ENCODE assay signal across 23 cellular contexts in genomic region chr9:33146298-33146697, GRCh38. TPM values are rescaled to one million over a fixed set of nuclear protein-coding genes. Genes with fewer than 3 reads are reported as not detected.
DNase-seq lines count a peak whose midpoint lies in the region; ATAC-seq, FAIRE-seq and TF ChIP-seq lines count a peak whose summit lies in the region.
"Had no signal": no experiment of that assay in that cellular context is flagged by ENCODE, and none has a peak within 500 bp of the region (broad histone marks: within the 10 kb centered on the region; RNA-seq: fewer than 3 reads in every experiment).

No MANE protein-coding gene starts in this region.

- FAIRE-seq in GM12878 (lab: Jason Lieb, UNC), result no peak
- FAIRE-seq: A549, H54, TTC549 had no signal

- no peak overlapping the region for H3K4me2 ChIP-seq in GM12878 (ENCODE audit: control insufficient read depth, insufficient read depth)
- H3K4me2 ChIP-seq: A549, KMS-11 had no signal

- in situ Hi-C loops in GM12878 (cut with MboI), result no loop called here

- SMC1A ChIA-PET in GM12878 (lab: Charles Lee; ENCODE audit: uncharacterized antibody, unreplicated experiment), result interaction anchor here (0.7 to 12.9 kb wide), 2 partner anchors 11 to 13 kb away, joined by 5 to 172 read pairs; no protein-coding TSS in a partner anchor

- no peak for TF ChIP-seq EP300 in GM12878 (IDR thresholded peaks at IDR 0.05; ENCODE audit: borderline replicate concordance in 1 of 2, control insufficient read depth in 1 of 2, low read depth in 2 of 2, low read length in 2 of 2)

- no peaks in the 10 kb centered on the region for H4K20me1 ChIP-seq in GM12878 (ENCODE audit: control insufficient read depth, insufficient read depth)

- no peak for ATAC-seq in activated T-cell treated with anti-CD3 and anti-CD28 coated beads, Interleukin-2, amount 50 U/mL, for 72 hours (replicated peaks in 1 of 2)
- ATAC-seq in GM12878 (no peak), GM21381 (IDR thresholded peaks at IDR 0.05; ENCODE audit: unreplicated experiment) (no peak)
- no peak for ATAC-seq in stimulated activated naive B cell treated with anti-CD40 and anti-IgM and Interleukin-4, amounts not matched to agents 10 μg/mL and 1 μg/mL and 100 μg/mL, for 72 hours (replicated peaks)
- ATAC-seq: A549; activated naive CD4-positive, alpha-beta T cell treated with anti-CD3 and anti-CD28 coated beads, Interleukin-2, amount 50 U/mL, for 72 hours had no signal

- POLR2A ChIA-PET in GM12878 (lab: Charles Lee), result interaction anchor here (6.0 kb wide), 1 partner anchor 14 kb away, joined by 73 read pairs; no protein-coding TSS in a partner anchor

- peaks cover 64% of the 10 kb centered on the region for H3K4me1 ChIP-seq in GM12878 (ENCODE audit: control insufficient read depth, insufficient read depth, low read length)

- CTCF ChIA-PET in GM12878 (lab: Yijun Ruan, JAX), result interaction anchor here (0.6 to 7.5 kb wide), 3 partner anchors 15 to 68 kb away, joined by 3 to 58 read pairs (median 4); no protein-coding TSS in a partner anchor

- H3K27ac ChIP-seq in GM12878 (ENCODE audit: control insufficient read depth, insufficient read depth), result 0 out of 2 replicates have a peak overlapping the region, but pooled peaks have one; percentile 11
- H3K27ac ChIP-seq: KMS-11, parathyroid adenoma, sigmoid colon, SJCRH30, uterus had no signal

- H3K9ac ChIP-seq in GM12878 (ENCODE audit: control insufficient read depth, insufficient read depth, low read length), result no peak overlapping the region
- H3K9ac ChIP-seq: KMS-11, parathyroid adenoma had no signal

- H3K36me3 ChIP-seq in GM12878 (ENCODE audit: control insufficient read depth in 2 of 2, insufficient read depth in 2 of 2, low read length in 1 of 2), result peaks cover 3 to 5% of the 10 kb centered on the region in 2 experiments; a peak in 2 of 4 replicates
- H3K36me3 ChIP-seq: sigmoid colon, SJCRH30, uterus had no signal

- intact Hi-C loops in GM12878 (cut with micrococcal nuclease; ENCODE audit: unreplicated experiment), result no loop called here

- no peak overlapping the region for H3K27ac Mint-ChIP-seq in activated T-cell treated with anti-CD3 and anti-CD28 coated beads, Interleukin-2, amount 50 U/mL, for 24 hours
- no peak overlapping the region for H3K27ac Mint-ChIP-seq in activated T-cell treated with anti-CD3 and anti-CD28 coated beads, Interleukin-2, amount 50 U/mL, for 72 hours
- H3K27ac Mint-ChIP-seq in neural crest cell (ENCODE audit: unreplicated experiment), result peak overlapping the region; percentile 67
- H3K27ac Mint-ChIP-seq in stimulated activated naive B cell treated with anti-CD40 and anti-IgM and Interleukin-4, amounts not matched to agents 10 μg/mL and 1 μg/mL and 100 μg/mL, for 72 hours, result peak overlapping the region; percentile 67

- H2AFZ ChIP-seq in GM12878 (ENCODE audit: control insufficient read depth, low read depth, low read length), result no peak overlapping the region
- H2AFZ ChIP-seq: parathyroid adenoma had no signal

- H3K4me3 Mint-ChIP-seq in activated T-cell treated with anti-CD3 and anti-CD28 coated beads, Interleukin-2, amount 50 U/mL, for 24 hours, result no peak overlapping the region
- H3K4me3 Mint-ChIP-seq in activated T-cell treated with anti-CD3 and anti-CD28 coated beads, Interleukin-2, amount 50 U/mL, for 72 hours, result no peak overlapping the region
- no peak overlapping the region for H3K4me3 Mint-ChIP-seq in neural crest cell
- no peak overlapping the region for H3K4me3 Mint-ChIP-seq in stimulated activated naive B cell treated with anti-CD40 and anti-IgM and Interleukin-4, amounts not matched to agents 10 μg/mL and 1 μg/mL and 100 μg/mL, for 72 hours

- no peaks in the 10 kb centered on the region for H3K27me3 ChIP-seq in GM12878 (replicated peaks in 1 of 2; ENCODE audit: control insufficient read depth in 2 of 2, insufficient read depth in 2 of 2, low read length in 1 of 2)
- H3K27me3 ChIP-seq: sigmoid colon, SJCRH30, uterus had no signal

- H3K9me3 Mint-ChIP-seq in activated T-cell treated with anti-CD3 and anti-CD28 coated beads, Interleukin-2, amount 50 U/mL, for 24 hours, result no peaks in the 10 kb centered on the region
- H3K9me3 Mint-ChIP-seq in activated T-cell treated with anti-CD3 and anti-CD28 coated beads, Interleukin-2, amount 50 U/mL, for 72 hours, result no peaks in the 10 kb centered on the region
- H3K9me3 Mint-ChIP-seq in neural crest cell, result no peaks in the 10 kb centered on the region
- no peaks in the 10 kb centered on the region for H3K9me3 Mint-ChIP-seq in stimulated activated naive B cell treated with anti-CD40 and anti-IgM and Interleukin-4, amounts not matched to agents 10 μg/mL and 1 μg/mL and 100 μg/mL, for 72 hours
- H3K9me3 Mint-ChIP-seq: activated naive CD4-positive, alpha-beta T cell treated with anti-CD3 and anti-CD28 coated beads, Interleukin-2, amount 50 U/mL, for 72 hours had no signal

- H3K4me3 ChIP-seq in GM12878, result no peak overlapping the region
- H3K4me3 ChIP-seq: A549, sigmoid colon, SJCRH30, uterus had no signal

- no peaks in the 10 kb centered on the region for H3K27me3 Mint-ChIP-seq in activated T-cell treated with anti-CD3 and anti-CD28 coated beads, Interleukin-2, amount 50 U/mL, for 24 hours
- H3K27me3 Mint-ChIP-seq in activated T-cell treated with anti-CD3 and anti-CD28 coated beads, Interleukin-2, amount 50 U/mL, for 72 hours (ENCODE audit: low read depth), result no peaks in the 10 kb centered on the region
- H3K27me3 Mint-ChIP-seq in neural crest cell (ENCODE audit: low read depth), result no peaks in the 10 kb centered on the region
- no peaks in the 10 kb centered on the region for H3K27me3 Mint-ChIP-seq in stimulated activated naive B cell treated with anti-CD40 and anti-IgM and Interleukin-4, amounts not matched to agents 10 μg/mL and 1 μg/mL and 100 μg/mL, for 72 hours

- peaks cover 12% of the 10 kb centered on the region for H3K36me3 Mint-ChIP-seq in activated T-cell treated with anti-CD3 and anti-CD28 coated beads, Interleukin-2, amount 50 U/mL, for 24 hours (ENCODE audit: low read depth)
- H3K36me3 Mint-ChIP-seq in activated T-cell treated with anti-CD3 and anti-CD28 coated beads, Interleukin-2, amount 50 U/mL, for 72 hours (ENCODE audit: insufficient read depth in 2 of 2), result no peaks in the 10 kb centered on the region
- no peaks in the 10 kb centered on the region for H3K36me3 Mint-ChIP-seq in neural crest cell (ENCODE audit: low read depth)
- H3K36me3 Mint-ChIP-seq in stimulated activated naive B cell treated with anti-CD40 and anti-IgM and Interleukin-4, amounts not matched to agents 10 μg/mL and 1 μg/mL and 100 μg/mL, for 72 hours, result peaks cover 13 to 31% of the 10 kb centered on the region in 2 donors

- TF ChIP-seq CTCF in GM12878 (IDR thresholded peaks at IDR 0.05 in 2 of 3, conservative IDR thresholded peaks at IDR 0.05 in 1 of 3; ENCODE audit: control insufficient read depth in 2 of 3, extremely low read depth in 1 of 3, insufficient read depth in 1 of 3, low read depth in 3 of 3, low read length in 3 of 3) (no peak), neural crest cell (conservative IDR thresholded peaks at IDR 0.05) (no peak)

- peaks cover 80% of the 10 kb centered on the region for H3K4me1 Mint-ChIP-seq in activated T-cell treated with anti-CD3 and anti-CD28 coated beads, Interleukin-2, amount 50 U/mL, for 24 hours (ENCODE audit: low read depth)
- H3K4me1 Mint-ChIP-seq in activated T-cell treated with anti-CD3 and anti-CD28 coated beads, Interleukin-2, amount 50 U/mL, for 72 hours (ENCODE audit: low read depth), result peaks cover 71% of the 10 kb centered on the region
- H3K4me1 Mint-ChIP-seq in neural crest cell, result peaks cover 4% of the 10 kb centered on the region
- peaks cover 54 to 95% of the 10 kb centered on the region in 2 donors for H3K4me1 Mint-ChIP-seq in stimulated activated naive B cell treated with anti-CD40 and anti-IgM and Interleukin-4, amounts not matched to agents 10 μg/mL and 1 μg/mL and 100 μg/mL, for 72 hours

- no peaks in the 10 kb centered on the region for H3K9me3 ChIP-seq in GM12878 (replicated peaks; ENCODE audit: control insufficient read depth, insufficient read depth, low read length)
- H3K9me3 ChIP-seq: A549, Caco-2, sigmoid colon, SJCRH30, uterus had no signal

- no peak for TF ChIP-seq RAD21 in GM12878 (IDR thresholded peaks at IDR 0.05; ENCODE audit: insufficient read depth, low read depth, low read length)

- DNase-seq in activated T-cell treated with anti-CD3 and anti-CD28 coated beads, Interleukin-2, amount 50 U/mL, for 24 hours, result peak; percentile 18
- DNase-seq in activated T-cell treated with anti-CD3 and anti-CD28 coated beads, Interleukin-2, amount 50 U/mL, for 72 hours, result no peak
- DNase-seq in GM12878 (ENCODE audit: low read depth, low spot score) (no peak), neural crest cell (ENCODE audit: low read depth, low spot score) (no peak), NCI-H774 (lab: John Stamatoyannopoulos, UW) (no peak), DMS53 treated with DMSO at 0.1 percent for 48 hours (lab: John Stamatoyannopoulos, UW; ENCODE audit: unreplicated experiment) (no peak)
- no peak for DNase-seq in stimulated activated naive B cell treated with anti-CD40 and anti-IgM and Interleukin-4, amounts not matched to agents 10 μg/mL and 1 μg/mL and 100 μg/mL, for 72 hours
- DNase-seq: Caco-2; central memory CD4-positive, alpha-beta T cell; DMS79 treated with DMSO at 0.1 percent for 48 hours; kidney glomerular epithelial cell; NCI-H1436 treated with DMSO at 0.1 percent for 48 hours; NCI-H510A treated with DMSO at 0.1 percent for 48 hours; sigmoid colon; SJCRH30 had no signal

- 97% methylated on average over 2 of the region's 2 CpGs for WGBS in GM12878 (ENCODE audit: insufficient coverage, insufficient replicate concordance, low lambda C conversion rate, missing lambda C conversion rate)

- no TSS peak for BruUV-seq in GM12878 (replicated peaks; lab: Mats Ljungman, UMichigan)

- no peak for TF ChIP-seq POLR2A in GM12878 (IDR thresholded peaks at IDR 0.05; ENCODE audit: low read depth, low read length)

- peaks cover 95% of the 10 kb centered on the region for H3K79me2 ChIP-seq in GM12878 (ENCODE audit: control insufficient read depth, insufficient read depth, low read length)

- RAD21 ChIA-PET in GM12878 (lab: Charles Lee; ENCODE audit: unreplicated experiment), result interaction anchor here (5.3 kb wide), 1 partner anchor 14 kb away, joined by 46 read pairs; no protein-coding TSS in a partner anchor

RNA-seq across cellular contexts. Expression of gene B4GALT1, which starts 20.8 kb away (rescaled TPM):
- 10 to 100 TPM; 72.2 to 91.9 TPM for total RNA-seq in activated T-cell treated with anti-CD3 and anti-CD28 coated beads, Interleukin-2, amount 50 U/mL, for 72 hours
- 47.6 and 51.1 TPM in 2 replicates for total RNA-seq in GM12878 (2013; cell fraction: nucleolus; rRNA removed)
- total RNA-seq in GM12878 (2014; rRNA removed) (23.4 and 24.2 TPM in 2 replicates), GM12878 (2014; rRNA removed; fragmentation: Illumina TruSeq; extraction: Trizol) (12.7 and 15.3 TPM in 2 replicates), GM12878 (2021) (77.5 and 79.0 TPM in 2 replicates), neural crest cell (17.8 and 17.9 TPM in 2 replicates)
- 50.1 TPM for polyA plus RNA-seq in GM12878 (2011; ENCODE audit: low read depth)
- polyA plus RNA-seq in GM12878 (2011; rRNA removed) (29.6 and 36.5 TPM in 2 replicates), GM12878 (2014; fragmentation: Illumina TruSeq; extraction: Trizol) (66.7 and 68.8 TPM in 2 replicates), GM12878 (2014; fragmentation: Nextera tagmentation; extraction: Ambion mirVana) (10 to 100 TPM; 22.4 to 23.3 TPM), GM12878 (2014; rRNA removed) (42.6 and 45.5 TPM in 2 replicates), GM12878 (2016; fragmentation: Nextera tagmentation; extraction: Ambion mirVana) (10 to 100 TPM; 50.2 to 50.8 TPM)
- 36.7 and 49.7 TPM in 2 replicates for polyA plus RNA-seq in GM12878 (2011; cell fraction: cytosol; rRNA removed)
- polyA plus RNA-seq in GM12878 (2011; cell fraction: nucleus; rRNA removed), result 16.8 and 18.8 TPM in 2 replicates
- 58.2 and 65.9 TPM in 2 replicates for polyA plus RNA-seq in GM12878 (2012)
- polyA minus RNA-seq in GM12878 (2011; rRNA and poly(A)+ RNA removed), result 48.3 and 58.3 TPM in 2 replicates
- 25.8 and 27.2 TPM in 2 replicates for polyA minus RNA-seq in GM12878 (2011; cell fraction: cytosol; rRNA and poly(A)+ RNA removed)
- 10.3 and 16.8 TPM in 2 replicates for polyA minus RNA-seq in GM12878 (2011; cell fraction: nucleus; rRNA and poly(A)+ RNA removed)

Comparison
In these comparisons a context has a peak if more than half of its experiments do, and no peak if none do; other contexts are left out.
1. H3K27ac Mint-ChIP-seq: peak in neural crest cell (single experiment) and stimulated activated naive B cell treated with anti-CD40 and anti-IgM and Interleukin-4, amounts not matched to agents 10 μg/mL and 1 μg/mL and 100 μg/mL, for 72 hours (single experiment); none in activated T-cell treated with anti-CD3 and anti-CD28 coated beads, Interleukin-2, amount 50 U/mL, for 24 hours (single experiment) and activated T-cell treated with anti-CD3 and anti-CD28 coated beads, Interleukin-2, amount 50 U/mL, for 72 hours (single experiment).